ENCODE assay signal across 17 cellular contexts in genomic region chr5:61303348-61303747, GRCh38. TPM values are rescaled to one million over a fixed set of nuclear protein-coding genes. Genes with fewer than 3 reads are reported as not detected.
DNase-seq lines count a peak whose midpoint lies in the region; ATAC-seq and TF ChIP-seq lines count a peak whose summit lies in the region.
"Had no signal": no experiment of that assay in that cellular context is flagged by ENCODE, and none has a peak within 500 bp of the region (broad histone marks: within the 10 kb centered on the region; RNA-seq: fewer than 3 reads in every experiment).

No MANE protein-coding gene starts in this region.

- TF ChIP-seq CTCF in GM13977 (IDR thresholded peaks at IDR 0.05; ENCODE audit: extremely low read depth, insufficient read depth, missing control alignments) (no peak), PC-3 (conservative IDR thresholded peaks at IDR 0.05; ENCODE audit: low read depth, low read length) (no peak), fibroblast of lung (conservative IDR thresholded peaks at IDR 0.05 in 1 of 2, IDR thresholded peaks at IDR 0.05 in 1 of 2; ENCODE audit: low read depth in 1 of 2, low read length in 2 of 2) (no peak)

- H3K9me3 ChIP-seq in PC-3 (ENCODE audit: low read length) (no peaks in the 10 kb centered on the region), fibroblast of lung (ENCODE audit: control insufficient read depth, insufficient read depth, low read depth, low read length) (no peaks in the 10 kb centered on the region)
- H3K9me3 ChIP-seq: adrenal gland, right lobe of liver had no signal

- CTCF ChIA-PET in PC-3 (lab: Charles Lee), result interaction anchor here (0.6 to 1.0 kb wide), 2 partner anchors 9 to 54 kb away, joined by 3 read pairs; no protein-coding TSS in a partner anchor

- H3K36me3 ChIP-seq in PC-3 (ENCODE audit: low read depth, low read length), result 0 out of 2 replicates have a peak, but pooled peaks cover 3% of the 10 kb centered on the region
- H3K36me3 ChIP-seq in fibroblast of lung (ENCODE audit: control insufficient read depth, insufficient read depth, low read length), result no peaks in the 10 kb centered on the region
- H3K36me3 ChIP-seq: adrenal gland, right lobe of liver had no signal

- ATAC-seq in PC-3, result no peak
- no peak for ATAC-seq in GM21825 (IDR thresholded peaks at IDR 0.05; ENCODE audit: unreplicated experiment)
- no peak for ATAC-seq in HG03565 (IDR thresholded peaks at IDR 0.05; ENCODE audit: unreplicated experiment)
- ATAC-seq in HG03378 (IDR thresholded peaks at IDR 0.05; ENCODE audit: unreplicated experiment), result no peak
- ATAC-seq in HG02981 (IDR thresholded peaks at IDR 0.05; ENCODE audit: unreplicated experiment), result no peak

- H3K4me1 ChIP-seq in PC-3 (ENCODE audit: insufficient read depth, low read length), result peaks cover 69% of the 10 kb centered on the region
- peaks cover 40% of the 10 kb centered on the region for H3K4me1 ChIP-seq in fibroblast of lung (ENCODE audit: control insufficient read depth, extremely low read depth, insufficient read depth, low read length)

- no TSS peak for BruUV-seq in PC-3 (replicated peaks; lab: Mats Ljungman, UMichigan)

- DNase-seq in GM13977 (ENCODE audit: low spot score), result peak; percentile 18
- no peak for DNase-seq in PC-3
- DNase-seq in fibroblast of lung (ENCODE audit: low read depth in 2 of 2), result peak in 1 of 2 donors; percentile 50
- DNase-seq in pons (ENCODE audit: low spot score), result peak; percentile 45
- DNase-seq: adrenal gland; GF-D8; mammary epithelial cell; MV-4-11; NCI-H2107; NCI-H524 treated with DMSO at 0.1 percent for 48 hours; right lobe of liver; stimulated activated CD4-positive, alpha-beta T cell treated with anti-CD3 and anti-CD28 coated beads, Interleukin-4, amount 100 ng/mL, for 1 hour had no signal

- H2AFZ ChIP-seq in PC-3 (ENCODE audit: low read length), result no peak overlapping the region
- no peak overlapping the region for H2AFZ ChIP-seq in fibroblast of lung (ENCODE audit: low read length)

- H3F3A ChIP-seq in PC-3 (ENCODE audit: low read length, unreplicated experiment), result no peaks in the 10 kb centered on the region

- intact Hi-C loops in PC-3 (cut with micrococcal nuclease), result loop anchor here (5.0 kb wide), 1 partner anchor 356 kb away; the partner anchor contains the start of genes ERCC8 and NDUFAF2

- H3K9me2 ChIP-seq in PC-3 (replicated peaks; ENCODE audit: low read length), result no peaks in the 10 kb centered on the region

- H3K4me3 ChIP-seq in PC-3 (ENCODE audit: low read length) (peak overlapping the region; percentile 63), fibroblast of lung (replicated peaks in 1 of 4; ENCODE audit: control extremely low read depth in 1 of 4, insufficient read depth in 1 of 4, low read depth in 3 of 4, low read length in 4 of 4) (peak overlapping the region; percentile 8 to 51 (median 29))
- H3K4me3 ChIP-seq: right lobe of liver had no signal

- in situ Hi-C loops in GM13977 (cut with MboI; ENCODE audit: low pct_unique_long_range_greater_than_20kb, low sequenced_read_pairs, unreplicated experiment), result no loop called here

- H3K79me2 ChIP-seq in PC-3 (ENCODE audit: low read length), result peaks cover 32% of the 10 kb centered on the region
- no peaks in the 10 kb centered on the region for H3K79me2 ChIP-seq in fibroblast of lung (ENCODE audit: control insufficient read depth, insufficient read depth, low read length)

- H3K27ac ChIP-seq in PC-3 (ENCODE audit: low read length) (peak overlapping the region; percentile 97), fibroblast of lung (ENCODE audit: insufficient read depth, low read length) (peak overlapping the region; percentile 91)
- H3K27ac ChIP-seq: adrenal gland, right lobe of liver, VCaP had no signal

- H3K4me2 ChIP-seq in PC-3 (ENCODE audit: low read length) (peak overlapping the region; percentile 74), fibroblast of lung (ENCODE audit: extremely low read depth, insufficient read depth, low read length) (peak overlapping the region; percentile 67)

- H3K27me3 ChIP-seq in PC-3 (ENCODE audit: low read length) (no peaks in the 10 kb centered on the region), fibroblast of lung (ENCODE audit: control insufficient read depth, insufficient read depth, low read length) (no peaks in the 10 kb centered on the region)
- H3K27me3 ChIP-seq: adrenal gland, right lobe of liver had no signal

- H4K20me1 ChIP-seq in PC-3 (ENCODE audit: low read length) (no peaks in the 10 kb centered on the region), fibroblast of lung (ENCODE audit: control insufficient read depth, extremely low read depth, insufficient read depth, low read length) (no peaks in the 10 kb centered on the region)

- POLR2A ChIA-PET in PC-3 (lab: Charles Lee; ENCODE audit: unreplicated experiment), result interaction anchor here (0.5 to 2.5 kb wide), 4 partner anchors 11 to 341 kb away, joined by 3 to 26 read pairs (median 10); partner anchors contain the start of gene ZSWIM6

- H3K9ac ChIP-seq in PC-3 (ENCODE audit: low read length) (peak overlapping the region; percentile 91), fibroblast of lung (ENCODE audit: insufficient read depth, low read length) (no peak overlapping the region)

RNA-seq across cellular contexts. Expression of gene ZSWIM6, which starts 28.7 kb away (rescaled TPM):
- 3.4 and 4.3 TPM in 2 replicates for total RNA-seq in PC-3 (2014; rRNA removed)
- total RNA-seq in fibroblast of lung, result 13.6 and 23.5 TPM in 2 replicates
- 19.5 and 26.6 TPM in 2 replicates for polyA plus RNA-seq in fibroblast of lung
- polyA plus RNA-seq in fibroblast of lung (2012), result 10.7 and 16.9 TPM in 2 replicates
- 31.5 and 52.5 TPM in 2 replicates for polyA minus RNA-seq in fibroblast of lung (ENCODE audit: low replicate concordance)
